37 cellular contexts compared by ENCODE assay signal in genomic region chr22:43620197-43620596, GRCh38.
"Had no signal": no experiment of that assay in that cellular context is flagged by ENCODE, and none has a peak within 500 bp of the region (broad histone marks: within the 10 kb centered on the region; RNA-seq: fewer than 3 reads in every experiment).

No MANE protein-coding gene starts in this region.

- H3K4me3 Mint-ChIP-seq: activated CD4-positive, alpha-beta memory T cell treated with anti-CD3 and anti-CD28 coated beads, Interleukin-2, amount 10 ng/mL, durations not matched to agents 7 days and 5 days; activated CD4-positive, alpha-beta T cell treated with anti-CD3 and anti-CD28 coated beads for 36 hours; activated CD4-positive, alpha-beta T cell treated with anti-CD3 and anti-CD28 coated beads, Interleukin-2, amount 10 ng/mL, durations not matched to agents 7 days and 5 days; activated CD8-positive, alpha-beta memory T cell treated with anti-CD3 and anti-CD28 coated beads, Interleukin-2, amount 10 ng/mL, durations not matched to agents 7 days and 5 days; activated CD8-positive, alpha-beta T cell treated with anti-CD3 and anti-CD28 coated beads, Interleukin-2, amount 10 ng/mL, durations not matched to agents 7 days and 5 days; activated naive CD4-positive, alpha-beta T cell treated with anti-CD3 and anti-CD28 coated beads, Interleukin-2, amount 10 ng/mL, durations not matched to agents 7 days and 5 days; activated naive CD4-positive, alpha-beta T cell treated with anti-CD3 and anti-CD28 coated beads, Interleukin-2, amount 50 U/mL, for 24 hours; activated naive CD8-positive, alpha-beta T cell; activated naive CD8-positive, alpha-beta T cell treated with anti-CD3 and anti-CD28 coated beads, Interleukin-2, amount 10 ng/mL, durations not matched to agents 7 days and 5 days; activated naive CD8-positive, alpha-beta T cell treated with anti-CD3 and anti-CD28 coated beads, Interleukin-2, amount 50 U/mL, for 24 hours; activated T-cell treated with anti-CD3 and anti-CD28 coated beads, Interleukin-2, amount 50 U/mL, for 24 hours; brain; central memory CD8-positive, alpha-beta T cell; T-helper 1 cell treated with Interleukin-12 subunit alpha and Interleukin-12 subunit beta and Interleukin-4 antibody, amounts not matched to agents 30 μg/mL and 1 μg/mL, for 36 hours; T-helper 2 cell treated with Interferon-gamma antibody and Interleukin-4, amounts not matched to agents 5 μg/mL and 100 μg/mL, for 36 hours had no signal

- H3K9me3 Mint-ChIP-seq: activated CD4-positive, alpha-beta memory T cell treated with anti-CD3 and anti-CD28 coated beads, Interleukin-2, amount 10 ng/mL, durations not matched to agents 7 days and 5 days; activated CD4-positive, alpha-beta T cell treated with anti-CD3 and anti-CD28 coated beads, Interleukin-2, amount 10 ng/mL, durations not matched to agents 7 days and 5 days; activated naive CD4-positive, alpha-beta T cell treated with anti-CD3 and anti-CD28 coated beads, Interleukin-2, amount 10 ng/mL, durations not matched to agents 7 days and 5 days; activated naive CD4-positive, alpha-beta T cell treated with anti-CD3 and anti-CD28 coated beads, Interleukin-2, amount 50 U/mL, for 24 hours; activated T-helper 2 cell treated with anti-CD3 and anti-CD28 coated beads, Interferon-gamma antibody, Interleukin-2, Interleukin-4, amounts not matched to agents 10 μg/mL and 5 μg/mL and 100 μg/mL, durations not matched to agents 14 hours and 24 hours and 36 hours; central memory CD8-positive, alpha-beta T cell; T-helper 1 cell treated with Interleukin-12 subunit alpha and Interleukin-12 subunit beta and Interleukin-4 antibody, amounts not matched to agents 30 μg/mL and 1 μg/mL, for 36 hours; T-helper 2 cell treated with Interferon-gamma antibody and Interleukin-4, amounts not matched to agents 5 μg/mL and 100 μg/mL, for 36 hours had no signal

- H3K4me1 ChIP-seq: ascending aorta had no signal

- H3K27ac Mint-ChIP-seq: activated CD4-positive, alpha-beta memory T cell treated with anti-CD3 and anti-CD28 coated beads, Interleukin-2, amount 10 ng/mL, durations not matched to agents 7 days and 5 days; activated CD4-positive, alpha-beta T cell treated with anti-CD3 and anti-CD28 coated beads for 36 hours; activated CD4-positive, alpha-beta T cell treated with anti-CD3 and anti-CD28 coated beads, Interleukin-2, amount 10 ng/mL, durations not matched to agents 7 days and 5 days; activated CD8-positive, alpha-beta memory T cell treated with anti-CD3 and anti-CD28 coated beads, Interleukin-2, amount 10 ng/mL, durations not matched to agents 7 days and 5 days; activated CD8-positive, alpha-beta T cell treated with anti-CD3 and anti-CD28 coated beads, Interleukin-2, amount 10 ng/mL, durations not matched to agents 7 days and 5 days; activated naive CD4-positive, alpha-beta T cell treated with anti-CD3 and anti-CD28 coated beads, Interleukin-2, amount 10 ng/mL, durations not matched to agents 7 days and 5 days; activated naive CD4-positive, alpha-beta T cell treated with anti-CD3 and anti-CD28 coated beads, Interleukin-2, amount 50 U/mL, for 24 hours; activated naive CD8-positive, alpha-beta T cell; activated naive CD8-positive, alpha-beta T cell treated with anti-CD3 and anti-CD28 coated beads, Interleukin-2, amount 10 ng/mL, durations not matched to agents 7 days and 5 days; activated naive CD8-positive, alpha-beta T cell treated with anti-CD3 and anti-CD28 coated beads, Interleukin-2, amount 50 U/mL, for 24 hours; activated T-cell treated with anti-CD3 and anti-CD28 coated beads, Interleukin-2, amount 50 U/mL, for 24 hours; activated T-helper 2 cell treated with anti-CD3 and anti-CD28 coated beads, Interferon-gamma antibody, Interleukin-2, Interleukin-4, amounts not matched to agents 10 μg/mL and 5 μg/mL and 100 μg/mL, durations not matched to agents 14 hours and 24 hours and 36 hours; brain; T-helper 1 cell treated with Interleukin-12 subunit alpha and Interleukin-12 subunit beta and Interleukin-4 antibody, amounts not matched to agents 30 μg/mL and 1 μg/mL, for 36 hours; T-helper 2 cell treated with Interferon-gamma antibody and Interleukin-4, amounts not matched to agents 5 μg/mL and 100 μg/mL, for 36 hours had no signal

- H3K4me3 ChIP-seq: ascending aorta, cardiac muscle cell had no signal

- H3K36me3 ChIP-seq: ascending aorta, cardiac muscle cell had no signal

- ATAC-seq: activated CD4-positive, alpha-beta T cell treated with anti-CD3 and anti-CD28 coated beads for 36 hours; activated CD4-positive, CD25-positive, alpha-beta regulatory T cell treated with anti-CD3 and anti-CD28 coated beads, Interleukin-2, amount 50 U/mL, for 24 hours; activated CD8-positive, alpha-beta memory T cell treated with anti-CD3 and anti-CD28 coated beads, Interleukin-2, amount 10 ng/mL, durations not matched to agents 7 days and 5 days; activated CD8-positive, alpha-beta T cell treated with anti-CD3 and anti-CD28 coated beads, Interleukin-2, amount 10 ng/mL, durations not matched to agents 7 days and 5 days; activated naive CD8-positive, alpha-beta T cell treated with anti-CD3 and anti-CD28 coated beads, Interleukin-2, amount 50 U/mL, for 24 hours had no signal

- H3K27ac ChIP-seq: ascending aorta, cardiac muscle cell, VCaP had no signal

- DNase-seq: activated CD4-positive, alpha-beta memory T cell treated with anti-CD3 and anti-CD28 coated beads, Interleukin-2, amount 10 ng/mL, durations not matched to agents 7 days and 5 days; activated CD4-positive, alpha-beta T cell treated with anti-CD3 and anti-CD28 coated beads for 1 hour; activated CD4-positive, alpha-beta T cell treated with anti-CD3 and anti-CD28 coated beads for 36 hours; activated CD4-positive, alpha-beta T cell treated with anti-CD3 and anti-CD28 coated beads for 48 hours; activated CD4-positive, alpha-beta T cell treated with anti-CD3 and anti-CD28 coated beads, Interleukin-2, amount 10 ng/mL, durations not matched to agents 7 days and 5 days; activated CD4-positive, alpha-beta T cell treated with anti-CD3 and anti-CD28 coated beads, Interleukin-2, amount 50 U/mL, for 48 hours; activated CD4-positive, CD25-positive, alpha-beta regulatory T cell; activated CD8-positive, alpha-beta memory T cell treated with anti-CD3 and anti-CD28 coated beads for 24 hours; activated CD8-positive, alpha-beta memory T cell treated with anti-CD3 and anti-CD28 coated beads, Interleukin-2, amount 10 ng/mL, durations not matched to agents 7 days and 5 days; activated CD8-positive, alpha-beta memory T cell treated with anti-CD3 and anti-CD28 coated beads, Interleukin-2, amount 50 U/mL, for 48 hours; activated CD8-positive, alpha-beta T cell treated with anti-CD3 and anti-CD28 coated beads, Interleukin-2, amount 10 ng/mL, durations not matched to agents 7 days and 5 days; activated effector memory CD4-positive, alpha-beta T cell treated with Interleukin-2 at 50 U/mL for 16 hours; activated gamma-delta T cell; activated naive CD4-positive, alpha-beta T cell treated with anti-CD3 and anti-CD28 coated beads, Interleukin-2, amount 10 ng/mL, durations not matched to agents 7 days and 5 days; activated naive CD4-positive, alpha-beta T cell treated with Interleukin-2 at 50 U/mL for 16 hours; activated naive CD8-positive, alpha-beta T cell treated with anti-CD3 and anti-CD28 coated beads, Interleukin-2, amount 10 ng/mL, durations not matched to agents 7 days and 5 days; activated naive CD8-positive, alpha-beta T cell treated with anti-CD3 and anti-CD28 coated beads, Interleukin-2, amount 50 U/mL, for 24 hours; activated T-cell treated with anti-CD3 and anti-CD28 coated beads, Interleukin-2, amount 50 U/mL, for 24 hours; activated T-cell treated with anti-CD3 and anti-CD28 coated beads, Interleukin-2, amount 50 U/mL, for 48 hours; amygdala; anterior cingulate cortex; caudate nucleus; cerebellar nuclear complex; T-helper 1 cell; T-helper 2 cell; T-helper 9 cell had no signal

- H3K36me3 Mint-ChIP-seq: activated CD8-positive, alpha-beta memory T cell treated with anti-CD3 and anti-CD28 coated beads, Interleukin-2, amount 10 ng/mL, durations not matched to agents 7 days and 5 days; activated naive CD4-positive, alpha-beta T cell treated with anti-CD3 and anti-CD28 coated beads, Interleukin-2, amount 10 ng/mL, durations not matched to agents 7 days and 5 days; activated naive CD4-positive, alpha-beta T cell treated with anti-CD3 and anti-CD28 coated beads, Interleukin-2, amount 50 U/mL, for 24 hours; activated naive CD8-positive, alpha-beta T cell treated with anti-CD3 and anti-CD28 coated beads, Interleukin-2, amount 10 ng/mL, durations not matched to agents 7 days and 5 days had no signal

- H3K4me1 Mint-ChIP-seq: activated CD4-positive, alpha-beta memory T cell treated with anti-CD3 and anti-CD28 coated beads, Interleukin-2, amount 10 ng/mL, durations not matched to agents 7 days and 5 days; activated CD4-positive, alpha-beta T cell treated with anti-CD3 and anti-CD28 coated beads for 36 hours; activated CD4-positive, alpha-beta T cell treated with anti-CD3 and anti-CD28 coated beads, Interleukin-2, amount 10 ng/mL, durations not matched to agents 7 days and 5 days; activated CD8-positive, alpha-beta memory T cell treated with anti-CD3 and anti-CD28 coated beads, Interleukin-2, amount 10 ng/mL, durations not matched to agents 7 days and 5 days; activated naive CD4-positive, alpha-beta T cell treated with anti-CD3 and anti-CD28 coated beads, Interleukin-2, amount 10 ng/mL, durations not matched to agents 7 days and 5 days; activated naive CD4-positive, alpha-beta T cell treated with anti-CD3 and anti-CD28 coated beads, Interleukin-2, amount 50 U/mL, for 24 hours; activated naive CD8-positive, alpha-beta T cell treated with anti-CD3 and anti-CD28 coated beads, Interleukin-2, amount 10 ng/mL, durations not matched to agents 7 days and 5 days; activated naive CD8-positive, alpha-beta T cell treated with anti-CD3 and anti-CD28 coated beads, Interleukin-2, amount 50 U/mL, for 24 hours; brain; central memory CD8-positive, alpha-beta T cell had no signal

- H3K27me3 Mint-ChIP-seq: brain had no signal
